In the genomic region with DNA sequence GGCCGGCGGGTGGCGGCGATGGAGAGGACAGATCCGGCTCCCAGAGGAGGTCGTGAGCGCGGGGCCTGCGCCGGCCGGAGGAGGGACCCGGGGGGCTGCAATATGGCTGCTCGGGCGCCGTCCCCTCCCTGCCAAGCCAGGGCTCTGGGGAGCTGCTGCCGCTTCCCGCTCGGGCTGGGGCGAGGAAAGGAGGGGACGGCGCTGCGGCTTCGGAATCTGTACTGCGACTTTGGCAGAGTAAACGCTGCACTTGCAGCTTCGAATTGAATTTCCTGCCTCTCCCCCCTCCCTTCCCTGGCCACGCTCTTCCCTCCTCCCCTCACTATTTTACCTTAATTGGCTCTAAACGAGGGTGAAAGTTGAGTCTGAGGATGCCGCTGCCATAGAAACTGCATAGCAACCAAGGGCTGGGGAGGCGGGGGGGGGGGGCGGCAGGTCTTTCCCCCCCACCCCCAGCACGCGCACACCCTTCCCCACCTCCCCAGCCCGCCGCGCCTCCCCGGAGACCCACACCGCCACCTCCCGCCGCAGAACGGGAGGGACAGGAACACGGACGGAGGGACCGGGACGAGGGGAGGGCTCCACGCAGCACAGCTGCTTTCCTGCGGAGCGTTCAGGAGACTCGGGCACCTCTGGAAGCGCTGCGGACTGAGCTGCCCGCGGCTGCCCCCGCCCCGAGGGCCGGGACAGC, we compare ENCODE assay signal across 8 cellular contexts.
DNase-seq lines count a peak whose midpoint lies in the region; ATAC-seq, FAIRE-seq and TF ChIP-seq lines count a peak whose summit lies in the region.

No MANE protein-coding gene starts in this region.

- H3K4me1 Mint-ChIP-seq in HFFc6 (ENCODE audit: low read depth): no peaks in the 10 kb centered on the region

- H3K27ac ChIP-seq in brain microvascular endothelial cell: no peak overlapping the region
- H3K27ac ChIP-seq in kidney (ENCODE audit: low read depth in 2 of 2, low read length in 2 of 2): no peak overlapping the region

- H3K4me3 Mint-ChIP-seq in HFFc6: peak overlapping the region; percentile 50; the same call in 1 of the 2 replicates

- H3K36me3 ChIP-seq in brain microvascular endothelial cell (replicated peaks) (no peaks in the 10 kb centered on the region), kidney (ENCODE audit: control insufficient read depth in 1 of 2, insufficient read depth in 2 of 2, low read length in 2 of 2) (no peaks in the 10 kb centered on the region)

- H3K9ac ChIP-seq in kidney (ENCODE audit: low read length in 2 of 2): no peak overlapping the region

- FAIRE-seq in kidney (lab: Jason Lieb, UNC): no peak

- DNase-seq in EH (ENCODE audit: low read depth): peak; percentile 9
- no peak for DNase-seq in HFFc6
- peak; percentile 25 for DNase-seq in T follicular helper cell (ENCODE audit: low read depth)
- DNase-seq in brain microvascular endothelial cell: no peak
- peak; percentile 67 for DNase-seq in kidney
- peak; percentile 18 for DNase-seq in stimulated activated CD4-positive, alpha-beta T cell treated with anti-CD3 and anti-CD28 coated beads, Interleukin-1b, Interleukin-23, amount 100 ng/mL, for 48 hours
- no peak for DNase-seq in HUDEP-2 (lab: John Stamatoyannopoulos, UW; ENCODE audit: unreplicated experiment in 76 of 76)

- TF ChIP-seq CTCF in HFFc6 (IDR thresholded peaks at IDR 0.05): no peak
- no peak for TF ChIP-seq CTCF in brain microvascular endothelial cell (IDR thresholded peaks at IDR 0.05; ENCODE audit: low read depth, low read length, missing control alignments)
- no peak for TF ChIP-seq CTCF in kidney (IDR thresholded peaks at IDR 0.05; ENCODE audit: borderline replicate concordance, extremely low read depth, insufficient read depth)

- H3K36me3 Mint-ChIP-seq in HFFc6 (ENCODE audit: low read depth): no peaks in the 10 kb centered on the region

- no peak for ATAC-seq in HG03378 (IDR thresholded peaks at IDR 0.05; ENCODE audit: unreplicated experiment)

- in situ Hi-C loops in brain microvascular endothelial cell (cut with HindIII; ENCODE audit: low pct_ligation_motif_present, low sequenced_read_pairs): no loop called here

- H3K4me1 ChIP-seq in kidney (ENCODE audit: control insufficient read depth in 1 of 2, insufficient read depth in 1 of 2, low read depth in 1 of 2, low read length in 2 of 2): peaks cover 0 to 3% of the 10 kb centered on the region in 2 donors

- H3K27me3 ChIP-seq in brain microvascular endothelial cell (replicated peaks): peaks cover 18% of the 10 kb centered on the region

- H3K9me3 ChIP-seq in kidney (ENCODE audit: control insufficient read depth in 1 of 2, low read length in 2 of 2): no peaks in the 10 kb centered on the region

- H3K4me3 ChIP-seq in brain microvascular endothelial cell (ENCODE audit: low read depth, low read length) (peak overlapping the region; percentile 47), kidney (ENCODE audit: low read length in 2 of 2) (peak overlapping the region; percentile 36 to 53)

- intact Hi-C loops in kidney (cut with DNase I): no loop called here

- peaks cover 16% of the 10 kb centered on the region for H3K27me3 Mint-ChIP-seq in HFFc6 (ENCODE audit: insufficient read depth)

- H3K9me3 Mint-ChIP-seq in HFFc6: peaks cover 11% of the 10 kb centered on the region

- H3K27ac Mint-ChIP-seq in HFFc6: no peak overlapping the region

Comparison
In these comparisons a context has a peak if more than half of its experiments do, and no peak if none do; other contexts are left out.
1. DNase-seq: peak in EH (single experiment), T follicular helper cell (single experiment), kidney (single experiment) and stimulated activated CD4-positive, alpha-beta T cell treated with anti-CD3 and anti-CD28 coated beads, Interleukin-1b, Interleukin-23, amount 100 ng/mL, for 48 hours (single experiment); none in HFFc6 (single experiment), brain microvascular endothelial cell (single experiment) and HUDEP-2 (0 of 76).